6 cellular contexts compared by ENCODE assay signal in genomic region chr16:1379863-1380174, GRCh38. TPM values are rescaled to one million over a fixed set of nuclear protein-coding genes. Genes with fewer than 3 reads are reported as not detected.
DNase-seq lines count a peak whose midpoint lies in the region; ATAC-seq, FAIRE-seq and TF ChIP-seq lines count a peak whose summit lies in the region.

No MANE protein-coding gene starts in this region.

- TF ChIP-seq RAD21 in A549 (conservative IDR thresholded peaks at IDR 0.05 in 1 of 2, IDR thresholded peaks at IDR 0.05 in 1 of 2) = no peak
- TF ChIP-seq RAD21 in Ishikawa (IDR thresholded peaks at IDR 0.05; ENCODE audit: low read depth) = no peak

- peak in 1 of 2 experiments; percentile 33 for DNase-seq in A549 (ENCODE audit: low read depth in 1 of 2, low spot score in 1 of 2)
- no peak for DNase-seq in fibroblast of the aortic adventitia (ENCODE audit: low read depth)
- DNase-seq in Ammon's horn (ENCODE audit: low spot score) = no peak
- no peak for DNase-seq in epidermal melanocyte (ENCODE audit: insufficient read length, low spot score)
- no peak for DNase-seq in GM13977 (ENCODE audit: low spot score)

- TF ChIP-seq CTCF in A549 (IDR thresholded peaks at IDR 0.05) = no peak
- TF ChIP-seq CTCF in fibroblast of the aortic adventitia (IDR thresholded peaks at IDR 0.05; ENCODE audit: insufficient read depth, low read length) = no peak
- TF ChIP-seq CTCF in GM13977 (IDR thresholded peaks at IDR 0.05; ENCODE audit: extremely low read depth, insufficient read depth, missing control alignments) = no peak

- H3K27ac ChIP-seq in A549 = peak overlapping the region; percentile 93 to 100

- H3K4me3 ChIP-seq in A549 = peak overlapping the region; percentile 70
- peak overlapping the region; percentile 25 for H3K4me3 ChIP-seq in fibroblast of the aortic adventitia (ENCODE audit: low read depth, low read length)

- TF ChIP-seq EP300 in A549 (IDR thresholded peaks at IDR 0.05) (no peak), Ishikawa (IDR thresholded peaks at IDR 0.05; ENCODE audit: borderline replicate concordance) (no peak)

- no peak for FAIRE-seq in A549 (lab: Jason Lieb, UNC)

- CTCF ChIA-PET in A549 (lab: Yijun Ruan, JAX) = interaction anchor here (1.0 to 11.4 kb wide), 8 partner anchors 8 to 549 kb away, joined by 3 to 127 read pairs (median 4); partner anchors contain the start of gene UQCC4

- TF ChIP-seq POLR2A in A549 (IDR thresholded peaks at IDR 0.05; ENCODE audit: low read length) = no peak

- in situ Hi-C loops in GM13977 (cut with MboI; ENCODE audit: low pct_unique_long_range_greater_than_20kb, low sequenced_read_pairs, unreplicated experiment) = no loop called here

- no peaks in the 10 kb centered on the region for H3K9me3 ChIP-seq in A549

- ATAC-seq in A549 = peak; percentile 22 to 32

- POLR2A ChIA-PET in A549 (lab: Yijun Ruan, JAX) = interaction anchor here (0.6 to 2.5 kb wide), 4 partner anchors 15 to 604 kb away, joined by 3 to 8 read pairs (median 5); partner anchors contain the start of genes GFER and UQCC4

- H3K4me2 ChIP-seq in A549 = peak overlapping the region; percentile 99

- H3K4me1 ChIP-seq in A549 = peaks cover 27% of the 10 kb centered on the region

- 22% methylated on average over 4 of the region's 19 CpGs for WGBS in A549 (ENCODE audit: missing lambda C conversion rate)

TF ChIP-seq in A549, 52 proteins besides CTCF, POLR2A, EP300 and RAD21 (continues in another document):
- no peak for TF ChIP-seq SMC3 (IDR thresholded peaks at IDR 0.05)
- TF ChIP-seq E2F6 (IDR thresholded peaks at IDR 0.05; ENCODE audit: borderline replicate concordance, low read depth) = no peak
- TF ChIP-seq ESRRA (IDR thresholded peaks at IDR 0.05; ENCODE audit: borderline replicate concordance, low read length) = no peak
- no peak for TF ChIP-seq POLR2AphosphoS2 (conservative IDR thresholded peaks at IDR 0.05; ENCODE audit: low read length)
- TF ChIP-seq HMGXB4 (CRISPR knock-in tag; IDR thresholded peaks at IDR 0.05; ENCODE audit: borderline replicate concordance) = no peak
- no peak for TF ChIP-seq FOXS1 (CRISPR knock-in tag; IDR thresholded peaks at IDR 0.05)
- TF ChIP-seq RCOR1 (IDR thresholded peaks at IDR 0.05; ENCODE audit: low read depth, low read length) = no peak
- TF ChIP-seq RARB (CRISPR knock-in tag; IDR thresholded peaks at IDR 0.05) = no peak

TF ChIP-seq in Ishikawa, 13 proteins besides CTCF, POLR2A, EP300 and RAD21:
- TF ChIP-seq CREB1 (IDR thresholded peaks at IDR 0.05; ENCODE audit: low read depth) = no peak
- peak; percentile 63; the same call in 1 of the 2 replicates for TF ChIP-seq ZBTB7A (IDR thresholded peaks at IDR 0.05; ENCODE audit: low read depth)
- TF ChIP-seq MAX (IDR thresholded peaks at IDR 0.05) = no peak
- TF ChIP-seq CEBPB (IDR thresholded peaks at IDR 0.05) = no peak

RNA-seq across cellular contexts. Expression of gene GNPTG, which starts 28.1 kb away (rescaled TPM):
- polyA plus RNA-seq in A549 (2011; rRNA removed) (24.2 and 25.3 TPM in 2 replicates), A549 (2017; fragmentation: RNase III; extraction: RNeasy Plus Mini Kit Qiagen cat#74134 plus additional on column Dnase treatment) (21.9 to 24.2 TPM (median 23.4 TPM) in 3 replicates)
- 54.1 and 57.2 TPM in 2 replicates for polyA plus RNA-seq in A549 (2012; cell fraction: cytosol; rRNA removed)
- polyA plus RNA-seq in A549 (2012; cell fraction: nucleus; rRNA removed) = 124 and 128 TPM in 2 replicates
- polyA minus RNA-seq in A549 (2011; rRNA and poly(A)+ RNA removed) = 10.2 and 13.5 TPM in 2 replicates
- 36.3 and 80.4 TPM in 2 replicates for total RNA-seq in fibroblast of the aortic adventitia (ENCODE audit: low replicate concordance)

RNA-seq across cellular contexts. Expression of gene TSR3, which starts 28.1 kb away (rescaled TPM):
- polyA plus RNA-seq in A549 (2011; rRNA removed) (27.2 and 32.6 TPM in 2 replicates), A549 (2017; fragmentation: RNase III; extraction: RNeasy Plus Mini Kit Qiagen cat#74134 plus additional on column Dnase treatment) (50.9 to 52.3 TPM (median 51.7 TPM) in 3 replicates)
- 83.2 and 96.4 TPM in 2 replicates for polyA plus RNA-seq in A549 (2012; cell fraction: cytosol; rRNA removed)
- polyA plus RNA-seq in A549 (2012; cell fraction: nucleus; rRNA removed) = 54.3 and 67.4 TPM in 2 replicates
- 18.3 and 18.5 TPM in 2 replicates for polyA minus RNA-seq in A549 (2011; rRNA and poly(A)+ RNA removed)
- 49.3 and 73.3 TPM in 2 replicates for total RNA-seq in fibroblast of the aortic adventitia (ENCODE audit: low replicate concordance)

RNA-seq across cellular contexts. Expression of gene UNKL, which starts 34.7 kb away (rescaled TPM):
- polyA plus RNA-seq in A549 (2011; rRNA removed) = 17.2 and 20.7 TPM in 2 replicates
- polyA plus RNA-seq in A549 (2012; cell fraction: cytosol; rRNA removed) = 47.0 and 63.2 TPM in 2 replicates
- polyA plus RNA-seq in A549 (2012; cell fraction: nucleus; rRNA removed) = 182 and 202 TPM in 2 replicates
- polyA plus RNA-seq in A549 (2017; fragmentation: RNase III; extraction: RNeasy Plus Mini Kit Qiagen cat#74134 plus additional on column Dnase treatment) = 37.6 to 41.2 TPM (median 38.2 TPM) in 3 replicates
- polyA minus RNA-seq in A549 (2011; rRNA and poly(A)+ RNA removed) = 6.3 and 10.8 TPM in 2 replicates
- total RNA-seq in fibroblast of the aortic adventitia (ENCODE audit: low replicate concordance) = 11.5 and 15.6 TPM in 2 replicates

RNA-seq across cellular contexts. Expression of gene UQCC4, which starts 40.7 kb away (rescaled TPM):
- polyA plus RNA-seq in A549 (2011; rRNA removed) (33.0 and 35.4 TPM in 2 replicates), A549 (2017; fragmentation: RNase III; extraction: RNeasy Plus Mini Kit Qiagen cat#74134 plus additional on column Dnase treatment) (21.5 to 23.6 TPM (median 23.0 TPM) in 3 replicates)
- 44.4 and 52.5 TPM in 2 replicates for polyA plus RNA-seq in A549 (2012; cell fraction: cytosol; rRNA removed)
- polyA plus RNA-seq in A549 (2012; cell fraction: nucleus; rRNA removed) = 33.0 and 37.6 TPM in 2 replicates
- 7.6 and 15.3 TPM in 2 replicates for polyA minus RNA-seq in A549 (2011; rRNA and poly(A)+ RNA removed)
- 10.3 and 20.1 TPM in 2 replicates for total RNA-seq in fibroblast of the aortic adventitia (ENCODE audit: low replicate concordance)

RNA-seq across cellular contexts. Expression of gene BAIAP3, which starts 46.4 kb away (rescaled TPM):
- polyA plus RNA-seq in A549 (2011; rRNA removed) = 0.31 and 0.42 TPM in 2 replicates
- polyA plus RNA-seq in A549 (2012; cell fraction: cytosol; rRNA removed) = 0.32 and 0.52 TPM in 2 replicates
- polyA plus RNA-seq in A549 (2012; cell fraction: nucleus; rRNA removed) = 4.1 and 5.1 TPM in 2 replicates
- 0.26 to 0.51 TPM (median 0.32 TPM) in 3 replicates for polyA plus RNA-seq in A549 (2017; fragmentation: RNase III; extraction: RNeasy Plus Mini Kit Qiagen cat#74134 plus additional on column Dnase treatment)
- polyA minus RNA-seq in A549 (2011; rRNA and poly(A)+ RNA removed) = 0.66 and 1.4 TPM in 2 replicates
- total RNA-seq in fibroblast of the aortic adventitia (ENCODE audit: low replicate concordance) = 0.09 TPM in 1 of 2 replicates, not detected in the other
